7 cellular contexts compared by ENCODE assay signal in genomic region chr2:143161982-143162837, GRCh38. TPM values are rescaled to one million over a fixed set of nuclear protein-coding genes. Genes with fewer than 3 reads are reported as not detected.
DNase-seq lines count a peak whose midpoint lies in the region; ATAC-seq and TF ChIP-seq lines count a peak whose summit lies in the region.

No MANE protein-coding gene starts in this region.

- no peaks in the 10 kb centered on the region for H3K9me2 ChIP-seq in GM23338 (ENCODE audit: insufficient read depth)
- H3K9me2 ChIP-seq in MM.1S (replicated peaks; ENCODE audit: insufficient read depth, low read length): no peaks in the 10 kb centered on the region

- H3K36me3 ChIP-seq in GM23338 (ENCODE audit: insufficient read depth): no peaks in the 10 kb centered on the region
- H3K36me3 ChIP-seq in MM.1S (replicated peaks; ENCODE audit: insufficient read depth, low read length): no peaks in the 10 kb centered on the region
- H3K36me3 ChIP-seq in right lobe of liver: no peaks in the 10 kb centered on the region

- H3K27ac ChIP-seq in GM23338 (ENCODE audit: low read depth) (no peak overlapping the region), MM.1S (ENCODE audit: low read length) (no peak overlapping the region), right lobe of liver (no peak overlapping the region)

- H3K4me1 ChIP-seq in GM23338 (ENCODE audit: insufficient read depth) (no peaks in the 10 kb centered on the region), MM.1S (ENCODE audit: low read length) (no peaks in the 10 kb centered on the region), right lobe of liver (peaks cover 0 to 7% (median 0%) of the 10 kb centered on the region in 4 donors)

- H3K4me1 Mint-ChIP-seq in GM23338: no peaks in the 10 kb centered on the region; the same call in 2 of the 3 replicates

- H3K4me2 ChIP-seq in GM23338 (no peak overlapping the region), MM.1S (ENCODE audit: low read depth, low read length) (no peak overlapping the region)

- H3K27me3 Mint-ChIP-seq in GM23338 (ENCODE audit: insufficient read depth, low read depth, poor library complexity): no peaks in the 10 kb centered on the region

- H4K20me1 ChIP-seq in GM23338 (replicated peaks; ENCODE audit: insufficient read depth) (no peaks in the 10 kb centered on the region), MM.1S (ENCODE audit: insufficient read depth, low read length) (no peaks in the 10 kb centered on the region)

- no peaks in the 10 kb centered on the region for H3K27me3 ChIP-seq in GM23338 (ENCODE audit: insufficient read depth)
- H3K27me3 ChIP-seq in MM.1S (replicated peaks; ENCODE audit: insufficient read depth, low read length): no peaks in the 10 kb centered on the region
- H3K27me3 ChIP-seq in right lobe of liver: no peaks in the 10 kb centered on the region

- peak; percentile 98 for ATAC-seq in GM23338
- peak; percentile 91 to 96 (median 94) for ATAC-seq in right lobe of liver

- peak; percentile 71 for TF ChIP-seq CTCF in GM12875 (IDR thresholded peaks at IDR 0.05; ENCODE audit: borderline replicate concordance, insufficient read depth, low read depth, low read length)
- TF ChIP-seq CTCF in GM23338 (conservative IDR thresholded peaks at IDR 0.05; ENCODE audit: low read depth in 2 of 2): peak; percentile 82 to 92
- TF ChIP-seq CTCF in MM.1S (IDR thresholded peaks at IDR 0.05; ENCODE audit: low read length): peak; percentile 40
- TF ChIP-seq CTCF in right lobe of liver (IDR thresholded peaks at IDR 0.05): peak; percentile 49 to 59 (median 54)

- no peak for TF ChIP-seq POLR2A in right lobe of liver (IDR thresholded peaks at IDR 0.05)

- H3F3A ChIP-seq in GM23338 (replicated peaks; ENCODE audit: low read depth) (no peaks in the 10 kb centered on the region), MM.1S (ENCODE audit: insufficient read depth, low read length) (no peaks in the 10 kb centered on the region)

- WGBS in right lobe of liver (ENCODE audit: insufficient coverage, low coverage, low lambda C conversion rate, missing lambda C conversion rate): 21% methylated on average over 12 of the region's 12 CpGs

- in situ Hi-C loops in T47D (cut with HindIII; ENCODE audit: low pct_unique_long_range_greater_than_20kb, low sequenced_read_pairs): no loop called here

- no peak overlapping the region for H3K4me3 ChIP-seq in GM12875 (ENCODE audit: low read depth, low read length)
- H3K4me3 ChIP-seq in GM23338: no peak overlapping the region
- no peak overlapping the region for H3K4me3 ChIP-seq in MM.1S (ENCODE audit: low read length)
- no peak overlapping the region for H3K4me3 ChIP-seq in right lobe of liver

- no peak overlapping the region for H3K9ac ChIP-seq in MM.1S (ENCODE audit: low read length)

- H3K79me2 ChIP-seq in GM23338 (replicated peaks; ENCODE audit: insufficient read depth) (no peaks in the 10 kb centered on the region), MM.1S (ENCODE audit: low read length) (no peaks in the 10 kb centered on the region)

- intact Hi-C loops in right lobe of liver (cut with DNase I): no loop called here

- no peak overlapping the region for H3K4me3 Mint-ChIP-seq in GM23338

- H3K9me3 Mint-ChIP-seq in GM23338: no peaks in the 10 kb centered on the region

- H3K36me3 Mint-ChIP-seq in GM23338 (ENCODE audit: low read depth): no peaks in the 10 kb centered on the region

- no peak overlapping the region for H3K27ac Mint-ChIP-seq in GM23338

- no peak overlapping the region for H2AFZ ChIP-seq in GM23338
- H2AFZ ChIP-seq in MM.1S (ENCODE audit: low read length): no peak overlapping the region

- DNase-seq in GM23338 (ENCODE audit: low spot score) (peak; percentile 71), MM.1S (peak; percentile 32), T-helper 9 cell (peak; percentile 36), T47D (ENCODE audit: low read depth in 1 of 2, low spot score in 1 of 2) (peak; percentile 5 to 81), right lobe of liver (peak in 2 of 3 donors; percentile 25 to 50)
- DNase-seq in stimulated activated CD8-positive, alpha-beta memory T cell treated with anti-CD3 and anti-CD28 coated beads, Interleukin-12 subunit alpha, Interleukin-12 subunit beta, amount 100 ng/mL, for 4 hours (ENCODE audit: low read depth): peak; percentile 13

- no peaks in the 10 kb centered on the region for H3K9me3 ChIP-seq in MM.1S (replicated peaks; ENCODE audit: insufficient read depth, low read length)
- H3K9me3 ChIP-seq in right lobe of liver: no peaks in the 10 kb centered on the region

TF ChIP-seq in GM23338, 12 proteins besides CTCF, POLR2A, EP300 and RAD21 (continues in another document):
- TF ChIP-seq CREB1 (CRISPR knock-in tag; IDR thresholded peaks at IDR 0.05; ENCODE audit: low read depth): no peak
- TF ChIP-seq, protein P1, sequence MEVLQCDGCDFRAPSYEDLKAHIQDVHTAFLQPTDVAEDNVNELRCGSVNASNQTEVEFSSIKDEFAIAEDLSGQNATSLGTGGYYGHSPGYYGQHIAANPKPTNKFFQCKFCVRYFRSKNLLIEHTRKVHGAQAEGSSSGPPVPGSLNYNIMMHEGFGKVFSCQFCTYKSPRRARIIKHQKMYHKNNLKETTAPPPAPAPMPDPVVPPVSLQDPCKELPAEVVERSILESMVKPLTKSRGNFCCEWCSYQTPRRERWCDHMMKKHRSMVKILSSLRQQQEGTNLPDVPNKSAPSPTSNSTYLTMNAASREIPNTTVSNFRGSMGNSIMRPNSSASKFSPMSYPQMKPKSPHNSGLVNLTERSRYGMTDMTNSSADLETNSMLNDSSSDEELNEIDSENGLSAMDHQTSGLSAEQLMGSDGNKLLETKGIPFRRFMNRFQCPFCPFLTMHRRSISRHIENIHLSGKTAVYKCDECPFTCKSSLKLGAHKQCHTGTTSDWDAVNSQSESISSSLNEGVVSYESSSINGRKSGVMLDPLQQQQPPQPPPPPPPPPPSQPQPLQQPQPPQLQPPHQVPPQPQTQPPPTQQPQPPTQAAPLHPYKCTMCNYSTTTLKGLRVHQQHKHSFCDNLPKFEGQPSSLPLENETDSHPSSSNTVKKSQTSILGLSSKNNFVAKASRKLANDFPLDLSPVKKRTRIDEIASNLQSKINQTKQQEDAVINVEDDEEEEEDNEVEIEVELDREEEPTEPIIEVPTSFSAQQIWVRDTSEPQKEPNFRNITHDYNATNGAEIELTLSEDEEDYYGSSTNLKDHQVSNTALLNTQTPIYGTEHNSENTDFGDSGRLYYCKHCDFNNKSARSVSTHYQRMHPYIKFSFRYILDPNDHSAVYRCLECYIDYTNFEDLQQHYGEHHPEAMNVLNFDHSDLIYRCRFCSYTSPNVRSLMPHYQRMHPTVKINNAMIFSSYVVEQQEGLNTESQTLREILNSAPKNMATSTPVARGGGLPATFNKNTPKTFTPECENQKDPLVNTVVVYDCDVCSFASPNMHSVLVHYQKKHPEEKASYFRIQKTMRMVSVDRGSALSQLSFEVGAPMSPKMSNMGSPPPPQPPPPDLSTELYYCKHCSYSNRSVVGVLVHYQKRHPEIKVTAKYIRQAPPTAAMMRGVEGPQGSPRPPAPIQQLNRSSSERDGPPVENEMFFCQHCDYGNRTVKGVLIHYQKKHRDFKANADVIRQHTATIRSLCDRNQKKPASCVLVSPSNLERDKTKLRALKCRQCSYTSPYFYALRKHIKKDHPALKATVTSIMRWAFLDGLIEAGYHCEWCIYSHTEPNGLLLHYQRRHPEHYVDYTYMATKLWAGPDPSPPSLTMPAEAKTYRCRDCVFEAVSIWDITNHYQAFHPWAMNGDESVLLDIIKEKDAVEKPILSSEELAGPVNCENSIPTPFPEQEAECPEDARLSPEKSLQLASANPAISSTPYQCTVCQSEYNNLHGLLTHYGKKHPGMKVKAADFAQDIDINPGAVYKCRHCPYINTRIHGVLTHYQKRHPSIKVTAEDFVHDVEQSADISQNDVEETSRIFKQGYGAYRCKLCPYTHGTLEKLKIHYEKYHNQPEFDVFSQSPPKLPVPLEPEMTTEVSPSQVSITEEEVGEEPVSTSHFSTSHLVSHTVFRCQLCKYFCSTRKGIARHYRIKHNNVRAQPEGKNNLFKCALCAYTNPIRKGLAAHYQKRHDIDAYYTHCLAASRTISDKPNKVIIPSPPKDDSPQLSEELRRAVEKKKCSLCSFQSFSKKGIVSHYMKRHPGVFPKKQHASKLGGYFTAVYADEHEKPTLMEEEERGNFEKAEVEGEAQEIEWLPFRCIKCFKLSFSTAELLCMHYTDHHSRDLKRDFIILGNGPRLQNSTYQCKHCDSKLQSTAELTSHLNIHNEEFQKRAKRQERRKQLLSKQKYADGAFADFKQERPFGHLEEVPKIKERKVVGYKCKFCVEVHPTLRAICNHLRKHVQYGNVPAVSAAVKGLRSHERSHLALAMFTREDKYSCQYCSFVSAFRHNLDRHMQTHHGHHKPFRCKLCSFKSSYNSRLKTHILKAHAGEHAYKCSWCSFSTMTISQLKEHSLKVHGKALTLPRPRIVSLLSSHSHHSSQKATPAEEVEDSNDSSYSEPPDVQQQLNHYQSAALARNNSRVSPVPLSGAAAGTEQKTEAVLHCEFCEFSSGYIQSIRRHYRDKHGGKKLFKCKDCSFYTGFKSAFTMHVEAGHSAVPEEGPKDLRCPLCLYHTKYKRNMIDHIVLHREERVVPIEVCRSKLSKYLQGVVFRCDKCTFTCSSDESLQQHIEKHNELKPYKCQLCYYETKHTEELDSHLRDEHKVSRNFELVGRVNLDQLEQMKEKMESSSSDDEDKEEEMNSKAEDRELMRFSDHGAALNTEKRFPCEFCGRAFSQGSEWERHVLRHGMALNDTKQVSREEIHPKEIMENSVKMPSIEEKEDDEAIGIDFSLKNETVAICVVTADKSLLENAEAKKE (CRISPR knock-in tag; IDR thresholded peaks at IDR 0.05): no peak
- TF ChIP-seq ETS1 (IDR thresholded peaks at IDR 0.05): no peak
- no peak for TF ChIP-seq EZH2 (IDR thresholded peaks at IDR 0.05; ENCODE audit: low read depth, unreplicated experiment)
- TF ChIP-seq ZNF114 (CRISPR knock-in tag; IDR thresholded peaks at IDR 0.05): no peak
- no peak for TF ChIP-seq POLR2AphosphoS5 (IDR thresholded peaks at IDR 0.05; ENCODE audit: low read depth)
- no peak for TF ChIP-seq STAT1 (IDR thresholded peaks at IDR 0.05; ENCODE audit: unreplicated experiment)

RNA-seq across cellular contexts. Expression of gene ARHGAP15, which starts 33.0 kb away (rescaled TPM):
- not detected in 2 replicates for total RNA-seq in GM23338 (2014; rRNA removed; shearing (Covaris generic))
- 0.26 TPM in 1 of 2 replicates, not detected in the other for polyA plus RNA-seq in GM23338 (2016; fragmentation: Nextera tagmentation; extraction: Ambion mirVana)
- total RNA-seq in right lobe of liver: 1 to 10 TPM; 3.3 to 8.2 (median 6.6) TPM

Comparison
In these comparisons a context has a peak if more than half of its experiments do, and no peak if none do; other contexts are left out.
1. DNase-seq: peak in every context shown above with its lines; median percentile 71 in GM23338; 43 in T47D; 38 in right lobe of liver; 36 in T-helper 9 cell; 32 in MM.1S; 13 in stimulated activated CD8-positive, alpha-beta memory T cell treated with anti-CD3 and anti-CD28 coated beads, Interleukin-12 subunit alpha, Interleukin-12 subunit beta, amount 100 ng/mL, for 4 hours.